Comparison of ENCODE assay signal across 1 cellular context in genomic region chr22:49439373-49439772, GRCh38.
TF ChIP-seq lines count a peak whose summit lies in the region.

No MANE protein-coding gene starts in this region.

TF ChIP-seq in K562, 482 proteins besides CTCF, POLR2A, EP300 and RAD21 (continued from another document):
- TF ChIP-seq USF1 (CRISPR knock-in tag; IDR thresholded peaks at IDR 0.05), result peak; percentile 69
